ENCODE assay signal across 24 cellular contexts in the genomic region with DNA sequence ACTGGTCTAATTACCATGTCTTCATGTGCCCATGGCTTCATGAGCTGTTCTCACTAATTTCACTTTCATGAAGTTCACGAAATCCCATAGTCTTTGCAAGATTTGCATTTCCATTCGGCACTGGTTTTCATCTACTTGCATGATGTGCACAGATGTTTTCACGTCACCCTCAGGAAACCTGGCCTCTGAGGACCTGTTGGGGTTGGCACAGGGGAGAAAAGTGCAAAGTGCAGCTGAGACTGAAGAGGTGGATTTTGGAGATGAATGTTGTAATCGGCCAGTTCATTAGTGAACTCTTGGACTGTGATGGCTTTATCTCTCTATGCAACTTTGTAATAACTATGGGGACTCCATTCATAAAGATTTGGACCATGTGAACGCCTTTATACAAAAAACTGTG.
A peak's percentile ranks its signal among the peaks of the same experiment; 100 is the strongest.
DNase-seq lines count a peak whose midpoint lies in the region; ATAC-seq, FAIRE-seq and TF ChIP-seq lines count a peak whose summit lies in the region.
"Had no signal": no experiment of that assay in that cellular context is flagged by ENCODE, and none has a peak within 500 bp of the region (broad histone marks: within the 10 kb centered on the region; RNA-seq: fewer than 3 reads in every experiment).

No MANE protein-coding gene starts in this region.

- no peak overlapping the region for H2AFZ ChIP-seq in PC-9
- H2AFZ ChIP-seq: GM23338 had no signal

- no peaks in the 10 kb centered on the region for H3K9me2 ChIP-seq in PC-9 (ENCODE audit: insufficient read depth)

- peak; percentile 77 for FAIRE-seq in HTR-8/SVneo (lab: Jason Lieb, UNC)
- FAIRE-seq: A204.1, D721Med, GM12878, GM18507 had no signal

- no peak for DNase-seq in HTR-8/SVneo (ENCODE audit: insufficient read length, low spot score)
- peak; percentile 48 for DNase-seq in NCI-H526 treated with DMSO at 0.1 percent for 48 hours (lab: John Stamatoyannopoulos, UW)
- DNase-seq in left lobe of liver (ENCODE audit: low spot score), result peak; percentile 64
- DNase-seq in right lobe of liver, result peak in 1 of 3 donors; percentile 68
- DNase-seq in cerebellar nuclear complex (lab: John Stamatoyannopoulos, UW), result no peak
- no peak for DNase-seq in activated gamma-delta T cell (lab: John Stamatoyannopoulos, UW)
- DNase-seq in PC-9, result no peak
- no peak for DNase-seq in stimulated activated naive CD4-positive, alpha-beta T cell treated with Interleukin-2 at 50 U/mL for 16 hours (lab: John Stamatoyannopoulos, UW)
- DNase-seq: CD4-positive, CD25-positive, alpha-beta regulatory T cell; CD8-positive, alpha-beta memory T cell; DMS 273 treated with DMSO at 0.1 percent for 48 hours; DMS79; EL; GDM1; H9 had no signal

- TF ChIP-seq CTCF in right lobe of liver (IDR thresholded peaks at IDR 0.05) (no peak), PC-9 (conservative IDR thresholded peaks at IDR 0.05) (no peak)

- intact Hi-C loops in right lobe of liver (cut with DNase I), result no loop called here
- intact Hi-C loops in PC-9 (cut with micrococcal nuclease; ENCODE audit: unreplicated experiment), result no loop called here

- no peak overlapping the region for H3K4me2 ChIP-seq in PC-9
- H3K4me2 ChIP-seq: BLaER1, GM23338 had no signal

- no peaks in the 10 kb centered on the region for H3K9me3 ChIP-seq in right lobe of liver
- H3K9me3 ChIP-seq in PC-9 (ENCODE audit: insufficient read depth, low read depth), result no peaks in the 10 kb centered on the region

- WGBS in right lobe of liver (ENCODE audit: insufficient coverage, low coverage, low lambda C conversion rate, missing lambda C conversion rate), result 22% methylated on average over 5 of the region's 5 CpGs

- no peak overlapping the region for H3K4me3 ChIP-seq in right lobe of liver
- no peak overlapping the region for H3K4me3 ChIP-seq in PC-9
- H3K4me3 ChIP-seq: BLaER1, GM12878, GM23338 had no signal

- TF ChIP-seq POLR2A in right lobe of liver (IDR thresholded peaks at IDR 0.05), result no peak

- CTCF ChIA-PET in PC-9 (lab: Charles Lee), result no interaction called here

- H3K4me1 ChIP-seq in right lobe of liver, result peaks cover 0 to 5% (median 0%) of the 10 kb centered on the region in 4 donors
- H3K4me1 ChIP-seq in PC-9 (replicated peaks; ENCODE audit: insufficient read depth), result 0 out of 2 replicates have a peak, but pooled peaks cover 9% of the 10 kb centered on the region

- H3K27ac ChIP-seq in right lobe of liver (no peak overlapping the region), PC-9 (no peak overlapping the region)
- H3K27ac ChIP-seq: 22Rv1, BLaER1, C4-2B had no signal

- peaks cover 7% of the 10 kb centered on the region; the same call in 1 of the 2 replicates for H3F3A ChIP-seq in PC-9 (ENCODE audit: insufficient read depth, low read depth)

- no peaks in the 10 kb centered on the region for H3K79me2 ChIP-seq in PC-9 (ENCODE audit: low read depth)

- peak; percentile 96 for ATAC-seq in left lobe of liver
- peak; percentile 74 to 90 (median 78) for ATAC-seq in right lobe of liver
- ATAC-seq: GM12878, GM23338, HCT116 had no signal

- H4K20me1 ChIP-seq in PC-9 (ENCODE audit: insufficient read depth), result no peaks in the 10 kb centered on the region
- H4K20me1 ChIP-seq: BLaER1 had no signal

- H3K27me3 ChIP-seq in right lobe of liver (no peaks in the 10 kb centered on the region), PC-9 (ENCODE audit: insufficient read depth, low read depth) (no peaks in the 10 kb centered on the region)
- H3K27me3 ChIP-seq: BLaER1 had no signal

- no peaks in the 10 kb centered on the region for H3K36me3 ChIP-seq in right lobe of liver
- H3K36me3 ChIP-seq in PC-9 (ENCODE audit: low read depth), result no peaks in the 10 kb centered on the region
- H3K36me3 ChIP-seq: BLaER1 had no signal

- POLR2A ChIA-PET in PC-9 (lab: Charles Lee; ENCODE audit: unreplicated experiment), result no interaction called here

- no TSS peak for BruUV-seq in PC-9 (replicated peaks; lab: Mats Ljungman, UMichigan)

Comparison
In these comparisons a context has a peak if more than half of its experiments do, and no peak if none do; other contexts are left out.
1. DNase-seq: peak in NCI-H526 treated with DMSO at 0.1 percent for 48 hours (single experiment) and left lobe of liver (single experiment); none in HTR-8/SVneo (single experiment), cerebellar nuclear complex (0 of 2), activated gamma-delta T cell (single experiment), PC-9 (0 of 2) and stimulated activated naive CD4-positive, alpha-beta T cell treated with Interleukin-2 at 50 U/mL for 16 hours (single experiment).